Comparison of ENCODE assay signal across 9 cellular contexts in genomic region chr16:31453255-31454204, GRCh38. TPM values are rescaled to one million over a fixed set of nuclear protein-coding genes. Genes with fewer than 3 reads are reported as not detected.
DNase-seq lines count a peak whose midpoint lies in the region; ATAC-seq and TF ChIP-seq lines count a peak whose summit lies in the region.
"Had no signal": no experiment of that assay in that cellular context is flagged by ENCODE, and none has a peak within 500 bp of the region (broad histone marks: within the 10 kb centered on the region; RNA-seq: fewer than 3 reads in every experiment).

No MANE protein-coding gene starts in this region.

- no peaks in the 10 kb centered on the region for H3K27me3 Mint-ChIP-seq in CD4-positive, CD25-positive, alpha-beta regulatory T cell
- H3K27me3 Mint-ChIP-seq in nephron (ENCODE audit: low read depth): no peaks in the 10 kb centered on the region
- no peaks in the 10 kb centered on the region for H3K27me3 Mint-ChIP-seq in effector memory CD8-positive, alpha-beta T cell

- peak overlapping the region; percentile 29 to 56 (median 39) for H3K27ac Mint-ChIP-seq in CD4-positive, CD25-positive, alpha-beta regulatory T cell
- H3K27ac Mint-ChIP-seq in nephron: peak overlapping the region; percentile 23 to 59 (median 27)
- no peak overlapping the region for H3K27ac Mint-ChIP-seq in effector memory CD8-positive, alpha-beta T cell

- no peak for ATAC-seq in CD4-positive, CD25-positive, alpha-beta regulatory T cell (ENCODE audit: low read depth in 2 of 2)
- ATAC-seq in GM21825 (IDR thresholded peaks at IDR 0.05; ENCODE audit: unreplicated experiment): no peak
- ATAC-seq in GM18511 (IDR thresholded peaks at IDR 0.05; ENCODE audit: unreplicated experiment): no peak
- ATAC-seq in HG03175 (IDR thresholded peaks at IDR 0.05; ENCODE audit: unreplicated experiment): no peak
- ATAC-seq in effector memory CD8-positive, alpha-beta T cell (replicated peaks): no peak

- no peak for TF ChIP-seq CTCF in nephron (IDR thresholded peaks at IDR 0.05; ENCODE audit: unreplicated experiment in 3 of 3)

- no peaks in the 10 kb centered on the region for H3K36me3 ChIP-seq in CD4-positive, CD25-positive, alpha-beta regulatory T cell (ENCODE audit: control insufficient read depth, insufficient read depth, low read length)

- peak overlapping the region in 2 of 4 donors; percentile 42 to 78 for H3K4me3 Mint-ChIP-seq in CD4-positive, CD25-positive, alpha-beta regulatory T cell
- H3K4me3 Mint-ChIP-seq in nephron: peak overlapping the region in 2 of 3 experiments; percentile 37 to 50
- no peak overlapping the region for H3K4me3 Mint-ChIP-seq in effector memory CD8-positive, alpha-beta T cell

- no peaks in the 10 kb centered on the region for H3K9me3 Mint-ChIP-seq in CD4-positive, CD25-positive, alpha-beta regulatory T cell
- H3K9me3 Mint-ChIP-seq in nephron: no peaks in the 10 kb centered on the region
- H3K9me3 Mint-ChIP-seq in effector memory CD8-positive, alpha-beta T cell: no peaks in the 10 kb centered on the region

- H3K36me3 Mint-ChIP-seq in CD4-positive, CD25-positive, alpha-beta regulatory T cell: peaks cover 5% of the 10 kb centered on the region
- H3K36me3 Mint-ChIP-seq in nephron (ENCODE audit: low read depth): no peaks in the 10 kb centered on the region
- H3K36me3 Mint-ChIP-seq in effector memory CD8-positive, alpha-beta T cell (ENCODE audit: insufficient read depth): peaks cover 14% of the 10 kb centered on the region

- no peaks in the 10 kb centered on the region for H3K9me3 ChIP-seq in CD4-positive, CD25-positive, alpha-beta regulatory T cell (ENCODE audit: control insufficient read depth in 2 of 2, low read length in 2 of 2)

- no peaks in the 10 kb centered on the region for H3K27me3 ChIP-seq in CD4-positive, CD25-positive, alpha-beta regulatory T cell (ENCODE audit: control insufficient read depth, insufficient read depth, low read length)

- peak; percentile 30 for TF ChIP-seq POLR2A in erythroblast (IDR thresholded peaks at IDR 0.05; ENCODE audit: low read length)

- no peak overlapping the region for H3K4me3 ChIP-seq in CD4-positive, CD25-positive, alpha-beta regulatory T cell (ENCODE audit: low read depth, low read length)

- no peak for DNase-seq in CD4-positive, CD25-positive, alpha-beta regulatory T cell
- DNase-seq in NOMO-1 treated with dmso at 0.1 percent for 144 hours (lab: John Stamatoyannopoulos, UW; ENCODE audit: unreplicated experiment) (peak; percentile 10), erythroblast (lab: John Stamatoyannopoulos, UW) (peak; percentile 85 to 89)
- no peak for DNase-seq in effector memory CD8-positive, alpha-beta T cell

- H3K27ac ChIP-seq in CD4-positive, CD25-positive, alpha-beta regulatory T cell (ENCODE audit: insufficient read depth, low read length, poor library complexity, severe bottlenecking): no peak overlapping the region

- peaks cover 5 to 52% (median 34%) of the 10 kb centered on the region in 4 donors for H3K4me1 Mint-ChIP-seq in CD4-positive, CD25-positive, alpha-beta regulatory T cell
- H3K4me1 Mint-ChIP-seq in nephron: peaks cover 41% of the 10 kb centered on the region
- H3K4me1 Mint-ChIP-seq in effector memory CD8-positive, alpha-beta T cell (ENCODE audit: low read depth in 2 of 2): peaks cover 33 to 35% of the 10 kb centered on the region in 2 donors

- peaks cover 37% of the 10 kb centered on the region for H3K4me1 ChIP-seq in CD4-positive, CD25-positive, alpha-beta regulatory T cell (ENCODE audit: control insufficient read depth, insufficient read depth, low read length, poor library complexity, severe bottlenecking)

RNA-seq across cellular contexts. Expression of gene ARMC5, which starts 5.8 kb away (rescaled TPM):
- total RNA-seq in CD4-positive, CD25-positive, alpha-beta regulatory T cell: 11.4 TPM
- 1 to 10 TPM; 4.0 to 5.9 (median 5.6) TPM for polyA plus RNA-seq in CD4-positive, CD25-positive, alpha-beta regulatory T cell

RNA-seq across cellular contexts. Expression of gene ZNF843, which starts 10.9 kb away (rescaled TPM):
- 0.12 TPM for total RNA-seq in CD4-positive, CD25-positive, alpha-beta regulatory T cell
- polyA plus RNA-seq in CD4-positive, CD25-positive, alpha-beta regulatory T cell: under 1 TPM in 2 of 4 donors, not detected in 2; 0.06 to 0.09 TPM

RNA-seq across cellular contexts. Expression of gene TGFB1I1, which starts 18.4 kb away (rescaled TPM):
- 1.6 TPM for total RNA-seq in CD4-positive, CD25-positive, alpha-beta regulatory T cell
- 1 to 10 TPM in 2 of 4 donors, under 1 TPM in 2; 0.33 to 5.0 (median 1.5) TPM for polyA plus RNA-seq in CD4-positive, CD25-positive, alpha-beta regulatory T cell

RNA-seq across cellular contexts. Expression of gene COX6A2, which starts 25.4 kb away (rescaled TPM):
- total RNA-seq in CD4-positive, CD25-positive, alpha-beta regulatory T cell: not detected
- polyA plus RNA-seq in CD4-positive, CD25-positive, alpha-beta regulatory T cell: not detected
- total RNA-seq: kidney epithelial cell had no signal

RNA-seq across cellular contexts. Expression of gene SLC5A2, which starts 29.4 kb away (rescaled TPM):
- total RNA-seq in CD4-positive, CD25-positive, alpha-beta regulatory T cell: 3.8 TPM
- 1 to 10 TPM in 3 of 4 donors, under 1 TPM in 1; 0.76 to 2.2 (median 1.4) TPM for polyA plus RNA-seq in CD4-positive, CD25-positive, alpha-beta regulatory T cell

Comparison
In these comparisons a context has a peak if more than half of its experiments do, and no peak if none do; other contexts are left out.
1. DNase-seq: peak in NOMO-1 treated with dmso at 0.1 percent for 144 hours (single experiment) and erythroblast (2 of 2); none in CD4-positive, CD25-positive, alpha-beta regulatory T cell (0 of 3) and effector memory CD8-positive, alpha-beta T cell (0 of 3).
2. H3K27ac Mint-ChIP-seq: peak in CD4-positive, CD25-positive, alpha-beta regulatory T cell (3 of 3) and nephron (3 of 3); none in effector memory CD8-positive, alpha-beta T cell (0 of 2).
3. H3K4me3 Mint-ChIP-seq: peak in nephron (2 of 3); none in effector memory CD8-positive, alpha-beta T cell (0 of 2).